ENCODE assay signal across 15 cellular contexts in genomic region chr5:140560227-140560626, GRCh38. TPM values are rescaled to one million over a fixed set of nuclear protein-coding genes. Genes with fewer than 3 reads are reported as not detected.
DNase-seq lines count a peak whose midpoint lies in the region; ATAC-seq and TF ChIP-seq lines count a peak whose summit lies in the region.
"Had no signal": no experiment of that assay in that cellular context is flagged by ENCODE, and none has a peak within 500 bp of the region (broad histone marks: within the 10 kb centered on the region; RNA-seq: fewer than 3 reads in every experiment).

No MANE protein-coding gene starts in this region.

- H3K9me3 Mint-ChIP-seq in activated T-helper 17 cell treated with anti-CD3 and anti-CD28 coated beads, Interleukin-2, amount 50 U/mL, for 72 hours = no peaks in the 10 kb centered on the region
- no peaks in the 10 kb centered on the region for H3K9me3 Mint-ChIP-seq in neural crest cell

- no peak overlapping the region for H3K4me3 Mint-ChIP-seq in activated T-helper 17 cell treated with anti-CD3 and anti-CD28 coated beads, Interleukin-2, amount 50 U/mL, for 72 hours
- H3K4me3 Mint-ChIP-seq in neural crest cell = peak overlapping the region; percentile 82

- no peak for ATAC-seq in activated T-helper 17 cell treated with anti-CD3 and anti-CD28 coated beads, Interleukin-2, amount 50 U/mL, for 72 hours (replicated peaks)
- ATAC-seq in GM19023 (IDR thresholded peaks at IDR 0.05; ENCODE audit: unreplicated experiment) (no peak), GM21381 (IDR thresholded peaks at IDR 0.05; ENCODE audit: unreplicated experiment) (no peak)

- H3K27ac Mint-ChIP-seq in activated T-helper 17 cell treated with anti-CD3 and anti-CD28 coated beads, Interleukin-2, amount 50 U/mL, for 72 hours = peak overlapping the region; percentile 40
- H3K27ac Mint-ChIP-seq in neural crest cell (ENCODE audit: unreplicated experiment) = no peak overlapping the region

- H3K27me3 Mint-ChIP-seq in activated T-helper 17 cell treated with anti-CD3 and anti-CD28 coated beads, Interleukin-2, amount 50 U/mL, for 72 hours = no peaks in the 10 kb centered on the region
- no peaks in the 10 kb centered on the region for H3K27me3 Mint-ChIP-seq in neural crest cell (ENCODE audit: low read depth)

- H3K4me1 Mint-ChIP-seq in activated T-helper 17 cell treated with anti-CD3 and anti-CD28 coated beads, Interleukin-2, amount 50 U/mL, for 72 hours = peaks cover 22% of the 10 kb centered on the region
- peaks cover 47% of the 10 kb centered on the region for H3K4me1 Mint-ChIP-seq in neural crest cell

- TF ChIP-seq CTCF in GM10248 (IDR thresholded peaks at IDR 0.05; ENCODE audit: control extremely low read depth, extremely low read depth, low read depth, missing control alignments) (no peak), neural crest cell (conservative IDR thresholded peaks at IDR 0.05) (no peak)

- DNase-seq in GM10248 (ENCODE audit: extremely low spot score) = peak; percentile 3
- no peak for DNase-seq in neural crest cell (ENCODE audit: low read depth, low spot score)
- DNase-seq in GF-D8 (lab: John Stamatoyannopoulos, UW) = no peak
- DNase-seq: C1 segment of cervical spinal cord, DMS 273 treated with DMSO at 0.1 percent for 48 hours, Kasumi-1, NCI-H1417 treated with DMSO at 0.1 percent for 48 hours, NCI-H2029 treated with DMSO at 0.1 percent for 48 hours, NCI-H510A, NCI-H82, Right ventricle myocardium superior had no signal

- POLR2A ChIA-PET in GM10248 (lab: Yijun Ruan, JAX) = interaction anchor here (0.6 kb wide), 1 partner anchor 17 kb away, joined by 4 read pairs; no protein-coding TSS in a partner anchor

- H3K36me3 Mint-ChIP-seq in activated T-helper 17 cell treated with anti-CD3 and anti-CD28 coated beads, Interleukin-2, amount 50 U/mL, for 72 hours (ENCODE audit: low read depth) = peaks cover 38% of the 10 kb centered on the region
- H3K36me3 Mint-ChIP-seq in neural crest cell (ENCODE audit: low read depth) = no peaks in the 10 kb centered on the region

- CTCF ChIA-PET in GM10248 (lab: Yijun Ruan, JAX) = interaction anchor here (2.3 kb wide), 1 partner anchor 12 kb away, joined by 15 read pairs; the partner anchor contains the start of gene EIF4EBP3

RNA-seq across cellular contexts. Expression of gene SRA1, which starts 3.0 kb away (rescaled TPM):
- total RNA-seq in activated T-helper 17 cell treated with anti-CD3 and anti-CD28 coated beads, Interleukin-2, amount 50 U/mL, for 72 hours = 10 to 100 TPM; 32.3 to 39.1 TPM
- 34.7 and 36.3 TPM in 2 replicates for total RNA-seq in neural crest cell

RNA-seq across cellular contexts. Expression of gene APBB3, which starts 4.2 kb away (rescaled TPM):
- 10 to 100 TPM; 20.5 to 56.6 TPM for total RNA-seq in activated T-helper 17 cell treated with anti-CD3 and anti-CD28 coated beads, Interleukin-2, amount 50 U/mL, for 72 hours
- 36.2 TPM in 2 replicates for total RNA-seq in neural crest cell

RNA-seq across cellular contexts. Expression of gene SLC35A4, which starts 4.4 kb away (rescaled TPM):
- total RNA-seq in activated T-helper 17 cell treated with anti-CD3 and anti-CD28 coated beads, Interleukin-2, amount 50 U/mL, for 72 hours = 10 to 100 TPM; 56.0 to 89.6 TPM
- 99.4 and 106 TPM in 2 replicates for total RNA-seq in neural crest cell

RNA-seq across cellular contexts. Expression of gene EIF4EBP3, which starts 12.8 kb away (rescaled TPM):
- 10 to 100 TPM in 1 of 2 donors, 1 to 10 TPM in 1; 8.9 to 11.8 TPM for total RNA-seq in activated T-helper 17 cell treated with anti-CD3 and anti-CD28 coated beads, Interleukin-2, amount 50 U/mL, for 72 hours
- total RNA-seq in neural crest cell = 8.4 and 10.3 TPM in 2 replicates
- total RNA-seq: Daoy had no signal
